ENCODE assay signal across 2 cellular contexts in the genomic region with DNA sequence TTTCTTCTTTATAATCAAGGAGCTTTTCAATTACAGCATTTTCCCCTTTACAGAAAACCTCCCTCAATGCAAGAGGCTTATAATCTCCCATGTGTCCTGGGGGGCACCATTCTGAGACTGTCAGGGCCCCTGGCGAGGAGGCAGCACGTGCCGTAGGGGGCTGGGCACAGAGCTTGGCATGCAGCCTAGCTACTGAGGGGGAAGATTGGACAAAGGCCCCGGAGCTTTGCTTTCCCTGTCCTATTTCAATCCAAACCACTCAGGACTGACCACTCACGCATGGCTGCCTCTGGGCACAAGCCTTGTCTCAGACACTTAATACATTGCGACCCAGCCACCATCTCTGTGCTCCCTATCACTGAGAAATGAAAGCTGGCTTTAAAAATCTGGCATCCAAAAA.
TF ChIP-seq lines count a peak whose summit lies in the region.

No MANE protein-coding gene starts in this region.

TF ChIP-seq in IMR-90, 13 proteins besides CTCF, POLR2A, EP300 and RAD21:
- TF ChIP-seq CEBPB (IDR thresholded peaks at IDR 0.05; ENCODE audit: low read depth, low read length) (no peak), BHLHE40 (IDR thresholded peaks at IDR 0.05; ENCODE audit: low read depth, low read length) (peak; percentile 69; the same call in 1 of the 2 replicates), MAZ (IDR thresholded peaks at IDR 0.05; ENCODE audit: borderline replicate concordance, low read depth, low read length) (no peak)
- TF ChIP-seq, protein P1, sequence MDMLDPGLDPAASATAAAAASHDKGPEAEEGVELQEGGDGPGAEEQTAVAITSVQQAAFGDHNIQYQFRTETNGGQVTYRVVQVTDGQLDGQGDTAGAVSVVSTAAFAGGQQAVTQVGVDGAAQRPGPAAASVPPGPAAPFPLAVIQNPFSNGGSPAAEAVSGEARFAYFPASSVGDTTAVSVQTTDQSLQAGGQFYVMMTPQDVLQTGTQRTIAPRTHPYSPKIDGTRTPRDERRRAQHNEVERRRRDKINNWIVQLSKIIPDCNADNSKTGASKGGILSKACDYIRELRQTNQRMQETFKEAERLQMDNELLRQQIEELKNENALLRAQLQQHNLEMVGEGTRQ (IDR thresholded peaks at IDR 0.05; ENCODE audit: low read depth, low read length): 0 out of 2 replicates have a peak, but pooled peaks have one; percentile 7

TF ChIP-seq in K562, 482 proteins besides CTCF, POLR2A, EP300 and RAD21:
- TF ChIP-seq PHTF2 (CRISPR knock-in tag; IDR thresholded peaks at IDR 0.05) (no peak), HMGN3 (IDR thresholded peaks at IDR 0.05; ENCODE audit: borderline replicate concordance, extremely low read depth, insufficient read length, low read depth, low read length) (peak; percentile 2), ZNF584 (CRISPR knock-in tag; IDR thresholded peaks at IDR 0.05; ENCODE audit: low read depth) (0 out of 2 replicates have a peak, but pooled peaks have one; percentile 6)
